Comparison of ENCODE assay signal across 14 cellular contexts in the genomic region with DNA sequence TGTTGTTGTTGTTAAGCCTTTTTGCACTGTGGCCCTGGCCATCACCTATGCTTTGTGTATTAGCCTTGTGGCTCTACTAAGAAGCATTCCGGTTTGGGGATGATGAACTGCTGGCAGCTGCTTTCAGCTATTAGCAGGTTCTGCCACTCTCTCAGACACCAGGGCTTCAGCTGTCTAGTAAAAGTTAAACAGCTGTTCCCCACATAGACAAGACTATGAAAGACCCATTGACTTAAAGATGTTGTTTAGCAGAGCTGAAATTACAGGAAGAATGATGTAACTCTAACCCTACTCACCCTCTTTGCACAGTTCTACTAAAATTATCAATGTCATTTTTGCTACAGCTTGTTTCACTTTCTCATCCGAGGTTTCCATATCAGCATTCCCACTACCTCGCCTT.
A peak's percentile ranks its signal among the peaks of the same experiment; 100 is the strongest.
DNase-seq lines count a peak whose midpoint lies in the region; ATAC-seq and TF ChIP-seq lines count a peak whose summit lies in the region.
"Had no signal": no experiment of that assay in that cellular context is flagged by ENCODE, and none has a peak within 500 bp of the region (broad histone marks: within the 10 kb centered on the region; RNA-seq: fewer than 3 reads in every experiment).

No MANE protein-coding gene starts in this region.

- H3K4me2 ChIP-seq in SK-N-SH, result no peak overlapping the region
- H3K4me2 ChIP-seq: smooth muscle cell had no signal

- TF ChIP-seq RAD21 in SK-N-SH (IDR thresholded peaks at IDR 0.05; ENCODE audit: low read length), result no peak

- H3K9ac ChIP-seq in SK-N-SH, result no peak overlapping the region

- H3K27ac ChIP-seq in SK-N-SH (ENCODE audit: low read depth in 2 of 2, low read length in 1 of 2), result no peak overlapping the region

- no peak overlapping the region for H2AFZ ChIP-seq in SK-N-SH (ENCODE audit: low read depth)

- CTCF ChIA-PET in SK-N-SH (lab: Yijun Ruan, JAX), result interaction anchor here (1.0 to 2.2 kb wide), 4 partner anchors 10 to 61 kb away, joined by 3 to 7 read pairs (median 3); no protein-coding TSS in a partner anchor

- intact Hi-C loops in natural killer cell (cut with micrococcal nuclease), result no loop called here

- H3K79me2 ChIP-seq in SK-N-SH (ENCODE audit: insufficient read depth), result 0 out of 2 replicates have a peak, but pooled peaks cover 13% of the 10 kb centered on the region

- no peak for TF ChIP-seq CTCF in nephron (IDR thresholded peaks at IDR 0.05; ENCODE audit: unreplicated experiment in 3 of 3)
- no peak for TF ChIP-seq CTCF in natural killer cell (IDR thresholded peaks at IDR 0.05)
- no peak for TF ChIP-seq CTCF in SK-N-SH (IDR thresholded peaks at IDR 0.05)

- H3K36me3 Mint-ChIP-seq in nephron (ENCODE audit: low read depth) (peaks cover 74% of the 10 kb centered on the region), natural killer cell (no peaks in the 10 kb centered on the region)

- POLR2A ChIA-PET in SK-N-SH (lab: Yijun Ruan, JAX), result no interaction called here

- peak overlapping the region; percentile 75 to 85 (median 83) for H3K27ac Mint-ChIP-seq in nephron
- no peak overlapping the region for H3K27ac Mint-ChIP-seq in natural killer cell

- no peaks in the 10 kb centered on the region for H3K27me3 ChIP-seq in SK-N-SH (ENCODE audit: insufficient read depth)

- WGBS in SK-N-SH (ENCODE audit: low lambda C conversion rate), result 56% methylated on average over 3 of the region's 3 CpGs

- H4K20me1 ChIP-seq in SK-N-SH (ENCODE audit: insufficient read depth), result no peaks in the 10 kb centered on the region

- peak overlapping the region in 2 of 3 experiments; percentile 28 to 61 for H3K4me3 Mint-ChIP-seq in nephron
- H3K4me3 Mint-ChIP-seq in natural killer cell, result no peak overlapping the region

- H3K4me3 ChIP-seq in SK-N-SH (ENCODE audit: low read depth in 2 of 2, low read length in 1 of 2), result no peak overlapping the region
- H3K4me3 ChIP-seq: smooth muscle cell had no signal

- no peaks in the 10 kb centered on the region for H3K9me2 ChIP-seq in SK-N-SH

- H3K4me1 ChIP-seq in SK-N-SH (ENCODE audit: control insufficient read depth in 1 of 2, insufficient read depth in 2 of 2, low read depth in 1 of 2, low read length in 1 of 2), result peaks cover 5 to 14% of the 10 kb centered on the region in 2 experiments; a peak in 3 of 4 replicates

- H3K4me1 Mint-ChIP-seq in nephron (peaks cover 51% of the 10 kb centered on the region), natural killer cell (peaks cover 0 to 5% of the 10 kb centered on the region in 2 donors)

- H3K9me3 Mint-ChIP-seq in nephron (no peaks in the 10 kb centered on the region), natural killer cell (no peaks in the 10 kb centered on the region)
- H3K9me3 Mint-ChIP-seq: naive B cell had no signal

- H3F3A ChIP-seq in SK-N-SH (replicated peaks; ENCODE audit: insufficient read depth), result peaks cover 10% of the 10 kb centered on the region

- no peak for ATAC-seq in natural killer cell
- ATAC-seq: HCT116 had no signal

- H3K27me3 Mint-ChIP-seq in nephron (ENCODE audit: low read depth) (no peaks in the 10 kb centered on the region), natural killer cell (ENCODE audit: low read depth in 2 of 2) (no peaks in the 10 kb centered on the region)
- H3K27me3 Mint-ChIP-seq: naive B cell had no signal

- H3K36me3 ChIP-seq in SK-N-SH (replicated peaks in 1 of 2; ENCODE audit: control insufficient read depth in 1 of 2, insufficient read depth in 2 of 2, low read length in 1 of 2), result peaks cover 43 to 58% of the 10 kb centered on the region in 2 experiments

- DNase-seq in HCEC 1CT (peak; percentile 17), NCI-H524 treated with DMSO at 0.1 percent for 48 hours (lab: John Stamatoyannopoulos, UW) (peak; percentile 81), fibroblast of peridontal ligament (ENCODE audit: extremely low read depth) (peak; percentile 57), natural killer cell (no peak), SK-N-SH (no peak), activated gamma-delta T cell (lab: John Stamatoyannopoulos, UW) (no peak)
- DNase-seq in stimulated activated CD4-positive, alpha-beta T cell treated with anti-CD3 and anti-CD28 coated beads, Interleukin-4, amount 100 ng/mL, for 24 hours, result no peak
- DNase-seq: activated T-cell treated with anti-CD3 and anti-CD28 coated beads for 4 hours, Calu3, naive B cell, NCI-H2029 treated with DMSO at 0.1 percent for 48 hours had no signal

- TF ChIP-seq EP300 in SK-N-SH (IDR thresholded peaks at IDR 0.05; ENCODE audit: borderline replicate concordance in 1 of 2, low read depth in 1 of 2, low read length in 1 of 2), result no peak

- no peaks in the 10 kb centered on the region for H3K9me3 ChIP-seq in SK-N-SH

TF ChIP-seq in SK-N-SH, 30 proteins besides CTCF, POLR2A, EP300 and RAD21:
- no peak for TF ChIP-seq YY1 (IDR thresholded peaks at IDR 0.05; ENCODE audit: low read depth)
- no peak for TF ChIP-seq FOXM1 (IDR thresholded peaks at IDR 0.05; ENCODE audit: low read depth)
- no peak for TF ChIP-seq MXI1 (IDR thresholded peaks at IDR 0.05; ENCODE audit: low read depth, low read length)
- no peak for TF ChIP-seq NRF1 (IDR thresholded peaks at IDR 0.05; ENCODE audit: low read depth, low read length)
- no peak for TF ChIP-seq RXRA (IDR thresholded peaks at IDR 0.05; ENCODE audit: borderline replicate concordance, low read depth)
- no peak for TF ChIP-seq SIN3A (IDR thresholded peaks at IDR 0.05; ENCODE audit: borderline replicate concordance, low read depth, low read length)
- no peak for TF ChIP-seq SMC3 (IDR thresholded peaks at IDR 0.05; ENCODE audit: low read depth, low read length)
- no peak for TF ChIP-seq TCF12 (IDR thresholded peaks at IDR 0.05)
TF ChIP-seq in SK-N-SH: peak in this region for 0.

Comparison
In these comparisons a context has a peak if more than half of its experiments do, and no peak if none do; other contexts are left out.
1. DNase-seq: peak in HCEC 1CT (single experiment), NCI-H524 treated with DMSO at 0.1 percent for 48 hours (single experiment) and fibroblast of peridontal ligament (single experiment); none in natural killer cell (single experiment), stimulated activated CD4-positive, alpha-beta T cell treated with anti-CD3 and anti-CD28 coated beads, Interleukin-4, amount 100 ng/mL, for 24 hours (single experiment), SK-N-SH (single experiment) and activated gamma-delta T cell (single experiment).
2. H3K27ac Mint-ChIP-seq: peak in nephron (3 of 3); none in natural killer cell (0 of 2).